2 cellular contexts compared by ENCODE assay signal in the genomic region with DNA sequence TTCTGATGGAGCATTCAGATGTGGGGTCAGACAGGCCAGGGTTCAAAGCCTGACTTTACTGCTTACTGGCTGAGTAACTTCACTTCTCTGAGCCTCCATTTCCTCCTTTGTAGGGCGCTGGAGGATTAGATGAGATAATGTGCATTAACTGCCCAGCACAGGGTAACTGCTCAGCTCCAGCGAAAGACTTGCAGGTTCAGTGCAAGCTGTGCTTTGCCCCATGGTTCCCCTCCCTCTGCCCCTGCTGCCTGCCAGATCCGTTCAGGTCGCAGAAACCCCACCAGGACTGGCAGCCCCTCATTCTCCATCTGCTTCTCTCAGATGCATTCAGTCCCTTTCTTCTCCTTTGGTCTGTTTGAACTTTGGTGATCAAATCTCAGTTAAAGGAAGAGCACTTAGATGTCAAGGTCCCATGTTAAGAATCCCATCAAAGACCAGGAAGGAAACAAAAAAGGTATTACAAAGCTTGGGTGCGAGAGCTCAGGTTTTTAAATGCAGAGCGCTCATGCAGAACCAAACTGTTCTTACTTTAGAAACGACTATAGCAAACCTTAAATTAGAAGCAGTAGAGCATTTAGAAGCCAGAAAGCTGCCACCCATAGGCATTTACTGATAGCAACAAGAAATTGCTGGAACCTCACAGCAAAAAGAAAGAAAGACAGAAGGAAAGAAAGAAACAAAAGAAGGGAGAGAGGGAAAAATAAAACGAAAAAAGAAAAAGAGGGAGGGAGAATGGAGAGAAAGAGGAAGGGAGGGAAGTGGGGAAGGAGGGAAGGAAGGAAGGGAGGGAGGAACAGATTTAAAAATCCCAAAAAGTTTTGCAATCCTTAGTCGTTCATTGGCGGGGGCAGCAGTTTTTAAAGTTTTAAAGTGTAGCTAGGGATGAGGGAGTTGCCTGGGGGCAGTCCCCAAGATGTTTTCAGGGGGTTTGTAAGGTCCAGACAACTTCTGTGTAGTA.
TF ChIP-seq lines count a peak whose summit lies in the region.

No MANE protein-coding gene starts in this region.

TF ChIP-seq in HEK293, 187 proteins besides CTCF, POLR2A, EP300 and RAD21:
- TF ChIP-seq WT1 (tag by site-specific recombination; IDR thresholded peaks at IDR 0.05) = no peak
- peak; percentile 45; the same call in 1 of the 2 replicates for TF ChIP-seq ZNF341 (tag by site-specific recombination; IDR thresholded peaks at IDR 0.05; ENCODE audit: low read depth)
- TF ChIP-seq ZNF366 (tag by site-specific recombination; conservative IDR thresholded peaks at IDR 0.05) = peak; percentile 66

TF ChIP-seq in H1, 55 proteins besides CTCF, POLR2A, EP300 and RAD21:
- no peak for TF ChIP-seq POU5F1 (IDR thresholded peaks at IDR 0.05; ENCODE audit: low read depth, low read length)
- TF ChIP-seq EGR1 (IDR thresholded peaks at IDR 0.05; ENCODE audit: borderline replicate concordance, low read depth, low read length) = no peak
- no peak for TF ChIP-seq GABPA (IDR thresholded peaks at IDR 0.05; ENCODE audit: borderline replicate concordance, insufficient read depth, low read length)
- TF ChIP-seq CREB1 (IDR thresholded peaks at IDR 0.05) = no peak
- no peak for TF ChIP-seq POLR2AphosphoS5 (IDR thresholded peaks at IDR 0.05; ENCODE audit: low read depth, low read length)
- TF ChIP-seq FOSL1 (IDR thresholded peaks at IDR 0.05; ENCODE audit: insufficient read depth, low read depth, low read length) = no peak
- no peak for TF ChIP-seq TEAD4 (IDR thresholded peaks at IDR 0.05; ENCODE audit: low read depth, low read length)
- TF ChIP-seq SIN3A (conservative IDR thresholded peaks at IDR 0.05 in 1 of 2, IDR thresholded peaks at IDR 0.05 in 1 of 2; ENCODE audit: low read depth in 1 of 2, low read length in 2 of 2) = no peak
- TF ChIP-seq CTBP2 (IDR thresholded peaks at IDR 0.05; ENCODE audit: borderline replicate concordance, insufficient read depth, insufficient read length, low read length) = no peak
- TF ChIP-seq EZH2 (IDR thresholded peaks at IDR 0.05; ENCODE audit: low read depth, low read length, severe bottlenecking) = no peak
- no peak for TF ChIP-seq RFX5 (IDR thresholded peaks at IDR 0.05; ENCODE audit: borderline replicate concordance, low read depth, low read length)
- no peak for TF ChIP-seq TAF7 (optimal IDR thresholded peaks at IDR 0.05; ENCODE audit: borderline replicate concordance, low read depth, low read length)
- TF ChIP-seq, protein P1, sequence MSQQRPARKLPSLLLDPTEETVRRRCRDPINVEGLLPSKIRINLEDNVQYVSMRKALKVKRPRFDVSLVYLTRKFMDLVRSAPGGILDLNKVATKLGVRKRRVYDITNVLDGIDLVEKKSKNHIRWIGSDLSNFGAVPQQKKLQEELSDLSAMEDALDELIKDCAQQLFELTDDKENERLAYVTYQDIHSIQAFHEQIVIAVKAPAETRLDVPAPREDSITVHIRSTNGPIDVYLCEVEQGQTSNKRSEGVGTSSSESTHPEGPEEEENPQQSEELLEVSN (IDR thresholded peaks at IDR 0.05) = no peak
